In the genomic region with DNA sequence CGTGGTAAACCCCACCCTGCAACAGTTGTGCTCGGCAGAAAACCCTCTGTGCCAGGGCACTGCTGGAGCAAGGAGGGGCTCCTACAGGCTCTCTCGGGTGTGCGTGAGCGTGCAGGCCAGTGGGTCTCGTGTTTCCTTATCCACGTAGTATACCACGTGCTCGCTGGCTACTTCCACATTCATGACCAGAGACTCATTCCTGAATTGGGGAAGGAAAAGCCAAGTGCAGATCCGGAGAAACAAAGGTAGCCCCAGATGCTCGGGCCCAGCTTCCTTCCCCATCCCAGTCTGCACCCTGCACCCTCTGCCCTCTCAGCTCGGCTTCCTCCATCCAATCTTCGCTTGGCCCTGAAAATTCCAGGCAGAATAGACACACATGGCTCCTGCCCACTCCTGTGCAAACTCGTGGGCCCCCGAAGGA, we compare ENCODE assay signal across 18 cellular contexts. TPM values are rescaled to one million over a fixed set of nuclear protein-coding genes. Genes with fewer than 3 reads are reported as not detected.
DNase-seq lines count a peak whose midpoint lies in the region; ATAC-seq and TF ChIP-seq lines count a peak whose summit lies in the region.
"Had no signal": no experiment of that assay in that cellular context is flagged by ENCODE, and none has a peak within 500 bp of the region (broad histone marks: within the 10 kb centered on the region; RNA-seq: fewer than 3 reads in every experiment).

No MANE protein-coding gene starts in this region.

- DNase-seq in EH (ENCODE audit: low read depth) (peak; percentile 7), WERI-Rb-1 (peak; percentile 2), left ventricle myocardium superior (no peak), sigmoid colon (peak; percentile 69), A172 (ENCODE audit: low spot score) (no peak), NCI-H2029 (lab: John Stamatoyannopoulos, UW) (no peak), NCI-H774 (lab: John Stamatoyannopoulos, UW) (no peak)
- DNase-seq: dermis blood vessel endothelial cell; DMS 273 treated with DMSO at 0.1 percent for 48 hours; naive B cell; NCI-H1694; NCI-H446 treated with DMSO at 0.1 percent for 48 hours; psoas muscle; stimulated activated naive CD8-positive, alpha-beta T cell treated with anti-CD3 and anti-CD28 coated beads, Interleukin-15, amount 100 ng/mL, for 72 hours had no signal

- H3K27me3 ChIP-seq in WERI-Rb-1 (ENCODE audit: insufficient read depth, low read depth, severe bottlenecking), result peaks cover 33% of the 10 kb centered on the region
- H3K27me3 ChIP-seq in sigmoid colon, result peaks cover 0 to 27% (median 22%) of the 10 kb centered on the region in 3 donors

- ATAC-seq in left ventricle myocardium superior, result peak; percentile 56
- ATAC-seq in GM19452 (IDR thresholded peaks at IDR 0.05; ENCODE audit: unreplicated experiment), result no peak
- ATAC-seq: esophagus mucosa; left colon; psoas muscle; stimulated activated naive CD8-positive, alpha-beta T cell treated with anti-CD3 and anti-CD28 coated beads, Interleukin-15, amount 100 ng/mL, for 72 hours had no signal

- 61 to 76% methylated on average over 15 of the region's 15 CpGs for WGBS in sigmoid colon, 2 donors

- no peaks in the 10 kb centered on the region for H3K36me3 ChIP-seq in WERI-Rb-1
- no peaks in the 10 kb centered on the region for H3K36me3 ChIP-seq in sigmoid colon

- TF ChIP-seq CTCF in WERI-Rb-1 (IDR thresholded peaks at IDR 0.05; ENCODE audit: low read depth, low read length) (no peak), sigmoid colon (IDR thresholded peaks at IDR 0.05) (no peak)

- H3K27ac ChIP-seq in WERI-Rb-1, result no peak overlapping the region
- no peak overlapping the region for H3K27ac ChIP-seq in sigmoid colon
- H3K27ac ChIP-seq: hepatocyte, psoas muscle had no signal

- no peaks in the 10 kb centered on the region for H3K4me1 ChIP-seq in sigmoid colon
- H3K4me1 ChIP-seq: psoas muscle had no signal

- no peak for TF ChIP-seq EP300 in sigmoid colon (IDR thresholded peaks at IDR 0.05)

- H3K9me3 ChIP-seq in WERI-Rb-1 (ENCODE audit: severe bottlenecking) (no peaks in the 10 kb centered on the region), sigmoid colon (peaks cover 0 to 2% (median 0%) of the 10 kb centered on the region in 4 donors)
- H3K9me3 ChIP-seq: psoas muscle had no signal

- intact Hi-C loops in left ventricle myocardium superior (cut with micrococcal nuclease), result no loop called here
- intact Hi-C loops in sigmoid colon (cut with DNase I), result no loop called here

- no peak overlapping the region for H3K4me3 ChIP-seq in WERI-Rb-1 (ENCODE audit: low read depth, low read length)
- H3K4me3 ChIP-seq in sigmoid colon, result no peak overlapping the region
- H3K4me3 ChIP-seq: hepatocyte, psoas muscle had no signal

- TF ChIP-seq POLR2A in sigmoid colon (IDR thresholded peaks at IDR 0.05), result no peak

RNA-seq across cellular contexts. Expression of a gene that starts 29.4 kb away (rescaled TPM):
- total RNA-seq in left ventricle myocardium superior (26.4 TPM), sigmoid colon (10 to 100 TPM; 22.9 to 65.1 (median 46.0) TPM)
- 10 to 100 TPM; 10.6 to 26.5 (median 16.8) TPM for polyA plus RNA-seq in sigmoid colon
- total RNA-seq in A172 (2014; rRNA removed; shearing (Covaris generic)), result 5.9 and 7.2 TPM in 2 replicates

Comparison
In these comparisons a context has a peak if more than half of its experiments do, and no peak if none do; other contexts are left out.
1. DNase-seq: peak in EH (single experiment), WERI-Rb-1 (single experiment) and sigmoid colon (single experiment); none in left ventricle myocardium superior (single experiment), A172 (single experiment), NCI-H2029 (single experiment) and NCI-H774 (single experiment).